ENCODE assay signal across 8 cellular contexts in genomic region chr15:68352401-68353062, GRCh38.
DNase-seq lines count a peak whose midpoint lies in the region; ATAC-seq and TF ChIP-seq lines count a peak whose summit lies in the region.

No MANE protein-coding gene starts in this region.

- H3K36me3 Mint-ChIP-seq in Caco-2 (ENCODE audit: insufficient read depth, unreplicated experiment): no peaks in the 10 kb centered on the region

- H3K9me3 Mint-ChIP-seq in Caco-2 (ENCODE audit: unreplicated experiment): peaks cover 22% of the 10 kb centered on the region

- peak; percentile 30 for DNase-seq in GF-D8 (lab: John Stamatoyannopoulos, UW)
- peak; percentile 45 to 68 for DNase-seq in PC-9
- DNase-seq in astrocyte of the cerebellum (ENCODE audit: low read depth): peak; percentile 82
- peak; percentile 78 to 89 for DNase-seq in lower leg skin (ENCODE audit: low spot score in 2 of 2)
- DNase-seq in stomach: no peak
- DNase-seq in Caco-2: no peak

- intact Hi-C loops in PC-9 (cut with micrococcal nuclease; ENCODE audit: unreplicated experiment) (no loop called here), lower leg skin (cut with DNase I; ENCODE audit: low total_unique reads) (no loop called here), stomach (cut with DNase I; ENCODE audit: low total_unique reads) (no loop called here), Caco-2 (cut with micrococcal nuclease; ENCODE audit: unreplicated experiment) (no loop called here)

- TSS peak; percentile 56 for BruUV-seq in PC-9 (replicated peaks; lab: Mats Ljungman, UMichigan)
- no TSS peak for BruUV-seq in Caco-2 (replicated peaks; lab: Mats Ljungman, UMichigan)

- 29% methylated on average over 10 of the region's 10 CpGs for WGBS in lower leg skin, 2 donors
- 57 to 80% (median 76%) methylated on average over 10 of the region's 10 CpGs for WGBS in stomach, 5 donors

- H3K9me3 ChIP-seq in PC-9 (ENCODE audit: insufficient read depth, low read depth): no peaks in the 10 kb centered on the region
- peaks cover 0 to 13% (median 8%) of the 10 kb centered on the region in 4 donors for H3K9me3 ChIP-seq in stomach
- H3K9me3 ChIP-seq in Caco-2: 0 out of 2 replicates have a peak, but pooled peaks cover 4% of the 10 kb centered on the region

- no peak for ATAC-seq in HG03469 (IDR thresholded peaks at IDR 0.05; ENCODE audit: unreplicated experiment)
- ATAC-seq in HG02840 (IDR thresholded peaks at IDR 0.05; ENCODE audit: low FRiP score, unreplicated experiment): no peak

- H3K27ac Mint-ChIP-seq in Caco-2 (ENCODE audit: unreplicated experiment): no peak overlapping the region

- peak overlapping the region; percentile 46 for H3K4me2 ChIP-seq in PC-9

- TF ChIP-seq CTCF in PC-9 (conservative IDR thresholded peaks at IDR 0.05) (no peak), astrocyte of the cerebellum (IDR thresholded peaks at IDR 0.05; ENCODE audit: low read depth, low read length, missing control alignments) (no peak), lower leg skin (IDR thresholded peaks at IDR 0.05) (no peak), stomach (IDR thresholded peaks at IDR 0.05) (no peak), Caco-2 (IDR thresholded peaks at IDR 0.05; ENCODE audit: insufficient read depth in 1 of 2, low read depth in 1 of 2, low read length in 1 of 2, severe bottlenecking in 1 of 2, unreplicated experiment in 1 of 2) (no peak)

- in situ Hi-C loops in astrocyte of the cerebellum (cut with HindIII; ENCODE audit: low sequenced_read_pairs): no loop called here

- no peaks in the 10 kb centered on the region for H3K9me2 ChIP-seq in PC-9 (ENCODE audit: insufficient read depth)

- H4K20me1 ChIP-seq in PC-9 (ENCODE audit: insufficient read depth): no peaks in the 10 kb centered on the region

- peak overlapping the region; percentile 66 for H2AFZ ChIP-seq in PC-9

- no peak overlapping the region for H3K4me3 ChIP-seq in PC-9
- H3K4me3 ChIP-seq in astrocyte of the cerebellum (ENCODE audit: low read depth, low read length): no peak overlapping the region
- H3K4me3 ChIP-seq in lower leg skin (ENCODE audit: low read depth, poor library complexity, severe bottlenecking): no peak overlapping the region
- no peak overlapping the region for H3K4me3 ChIP-seq in stomach
- no peak overlapping the region for H3K4me3 ChIP-seq in Caco-2 (ENCODE audit: low read depth, low read length)

- TF ChIP-seq POLR2A in lower leg skin (IDR thresholded peaks at IDR 0.05): no peak
- no peak for TF ChIP-seq POLR2A in stomach (IDR thresholded peaks at IDR 0.05)

- H3K79me2 ChIP-seq in PC-9 (ENCODE audit: low read depth): no peaks in the 10 kb centered on the region

- no peaks in the 10 kb centered on the region for H3K27me3 ChIP-seq in PC-9 (ENCODE audit: insufficient read depth, low read depth)
- no peaks in the 10 kb centered on the region for H3K27me3 ChIP-seq in stomach
- H3K27me3 ChIP-seq in Caco-2 (replicated peaks; ENCODE audit: control insufficient read depth, insufficient read depth, low read length): no peaks in the 10 kb centered on the region

- POLR2A ChIA-PET in PC-9 (lab: Charles Lee; ENCODE audit: unreplicated experiment): interaction anchor here (0.8 kb wide), 1 partner anchor 149 kb away, joined by 10 read pairs; no protein-coding TSS in a partner anchor
- POLR2A ChIA-PET in Caco-2 (lab: Charles Lee): no interaction called here

- H3K27ac ChIP-seq in PC-9 (peak overlapping the region; percentile 90), stomach (peak overlapping the region; percentile 8 to 75 (median 53))

- H3K36me3 ChIP-seq in PC-9 (ENCODE audit: low read depth) (no peaks in the 10 kb centered on the region), stomach (no peaks in the 10 kb centered on the region), Caco-2 (ENCODE audit: control insufficient read depth, insufficient read depth, low read length) (no peaks in the 10 kb centered on the region)

- H3K4me3 Mint-ChIP-seq in Caco-2 (ENCODE audit: unreplicated experiment): no peak overlapping the region

- H3K4me1 ChIP-seq in PC-9 (replicated peaks; ENCODE audit: insufficient read depth) (peaks cover 39% of the 10 kb centered on the region), stomach (peaks cover 0 to 6% (median 2%) of the 10 kb centered on the region in 4 donors), Caco-2 (no peaks in the 10 kb centered on the region)

- no peak for TF ChIP-seq EP300 in stomach (IDR thresholded peaks at IDR 0.05)

- CTCF ChIA-PET in PC-9 (lab: Charles Lee) (interaction anchor here (0.7 kb wide), 1 partner anchor 46 kb away, joined by 3 read pairs; no protein-coding TSS in a partner anchor), Caco-2 (lab: Charles Lee) (no interaction called here)

- peaks cover 22% of the 10 kb centered on the region; the same call in 1 of the 2 replicates for H3F3A ChIP-seq in PC-9 (ENCODE audit: insufficient read depth, low read depth)

- no peaks in the 10 kb centered on the region for H3K4me1 Mint-ChIP-seq in Caco-2 (ENCODE audit: low read depth, unreplicated experiment)

- H3K27me3 Mint-ChIP-seq in Caco-2 (ENCODE audit: insufficient read depth, unreplicated experiment): peaks cover 2% of the 10 kb centered on the region

Comparison
In these comparisons a context has a peak if more than half of its experiments do, and no peak if none do; other contexts are left out.
1. DNase-seq: peak in GF-D8 (single experiment), PC-9 (2 of 2), astrocyte of the cerebellum (single experiment) and lower leg skin (2 of 2); none in stomach (single experiment) and Caco-2 (0 of 2).